ENCODE assay signal across 1 cellular context in genomic region chr2:38751043-38751846, GRCh38.
TF ChIP-seq lines count a peak whose summit lies in the region.

TSS of gene SRSF7 (minus strand) at chr2:38751361. CDS start at chr2:38751256, 105 bp downstream.

TF ChIP-seq in HepG2, 621 proteins besides CTCF, POLR2A, EP300 and RAD21 (continued from another document and continues in another):
- TF ChIP-seq THRA (CRISPR knock-in tag; IDR thresholded peaks at IDR 0.05; ENCODE audit: borderline replicate concordance) (peak; percentile 69; the same call in 1 of the 2 replicates), ZNF232 (CRISPR knock-in tag; IDR thresholded peaks at IDR 0.05; ENCODE audit: borderline replicate concordance) (peak; percentile 91), HNF1B (CRISPR knock-in tag; IDR thresholded peaks at IDR 0.05) (peak; percentile 85; the same call in 1 of the 2 replicates), TFAP4 (IDR thresholded peaks at IDR 0.05; ENCODE audit: borderline replicate concordance, low read depth) (no peak; the same call in 1 of the 2 replicates), ELF1 (CRISPR knock-in tag; IDR thresholded peaks at IDR 0.05) (peak; percentile 93), HMGA1 (CRISPR knock-in tag; conservative IDR thresholded peaks at IDR 0.05) (no peak), NFIB (CRISPR knock-in tag; IDR thresholded peaks at IDR 0.05; ENCODE audit: borderline replicate concordance) (no peak), SP140L (CRISPR knock-in tag; IDR thresholded peaks at IDR 0.05; ENCODE audit: borderline replicate concordance) (no peak), ZXDC (CRISPR knock-in tag; IDR thresholded peaks at IDR 0.05) (0 out of 2 replicates have a peak, but pooled peaks have one; percentile 21), MEIS1 (CRISPR knock-in tag; IDR thresholded peaks at IDR 0.05; ENCODE audit: borderline replicate concordance) (no peak), ZNF446 (CRISPR knock-in tag; IDR thresholded peaks at IDR 0.05) (peak; percentile 76; the same call in 1 of the 2 replicates), SIX4 (CRISPR knock-in tag; IDR thresholded peaks at IDR 0.05) (peak; percentile 17), PITX1 (CRISPR knock-in tag; IDR thresholded peaks at IDR 0.05) (no peak; the same call in 1 of the 2 replicates), ZNF549 (CRISPR knock-in tag; IDR thresholded peaks at IDR 0.05) (0 out of 2 replicates have a peak, but pooled peaks have one; percentile 62), ZNF17 (CRISPR knock-in tag; IDR thresholded peaks at IDR 0.05) (peak; percentile 89; the same call in 1 of the 2 replicates), ZNF12 (CRISPR knock-in tag; IDR thresholded peaks at IDR 0.05) (peak; percentile 56; the same call in 1 of the 2 replicates), CHD4 (IDR thresholded peaks at IDR 0.05; ENCODE audit: borderline replicate concordance, low read length) (0 out of 2 replicates have a peak, but pooled peaks have one; percentile 28), PCBP2 (optimal IDR thresholded peaks at IDR 0.05; ENCODE audit: low read depth, low read length, poor library complexity, severe bottlenecking) (no peak), NR2F1 (CRISPR knock-in tag; IDR thresholded peaks at IDR 0.05) (no peak), STAT5B (CRISPR knock-in tag; IDR thresholded peaks at IDR 0.05) (peak; percentile 95; the same call in 1 of the 2 replicates), FOSL2 (CRISPR knock-in tag; IDR thresholded peaks at IDR 0.05) (no peak), PAX8 (CRISPR knock-in tag; IDR thresholded peaks at IDR 0.05; ENCODE audit: borderline replicate concordance) (peak; percentile 86; the same call in 1 of the 2 replicates), HINFP (CRISPR knock-in tag; IDR thresholded peaks at IDR 0.05; ENCODE audit: low read depth) (no peak; the same call in none of the 2 replicates), ZMYM3 (CRISPR knock-in tag; IDR thresholded peaks at IDR 0.05) (no peak; the same call in none of the 2 replicates), GTF3A (CRISPR knock-in tag; conservative IDR thresholded peaks at IDR 0.05) (no peak), ZNF260 (CRISPR knock-in tag; IDR thresholded peaks at IDR 0.05; ENCODE audit: borderline replicate concordance, low read depth) (no peak), ZNF30 (CRISPR knock-in tag; IDR thresholded peaks at IDR 0.05) (peak; percentile 14), MIXL1 (CRISPR knock-in tag; IDR thresholded peaks at IDR 0.05) (no peak), ATRX (CRISPR knock-in tag; IDR thresholded peaks at IDR 0.05; ENCODE audit: borderline replicate concordance) (no peak), ZNF75D (CRISPR knock-in tag; IDR thresholded peaks at IDR 0.05; ENCODE audit: borderline replicate concordance) (peak; percentile 78; the same call in 1 of the 2 replicates), YEATS4 (CRISPR knock-in tag; IDR thresholded peaks at IDR 0.05; ENCODE audit: borderline replicate concordance) (peak; percentile 94), GMEB2 (CRISPR knock-in tag; IDR thresholded peaks at IDR 0.05; ENCODE audit: low read depth) (no peak; the same call in 1 of the 2 replicates), ZNF530 (CRISPR knock-in tag; IDR thresholded peaks at IDR 0.05; ENCODE audit: low read depth) (no peak), KDM1A (CRISPR knock-in tag; IDR thresholded peaks at IDR 0.05) (no peak), PAF1 (CRISPR knock-in tag; IDR thresholded peaks at IDR 0.05) (0 out of 2 replicates have a peak, but pooled peaks have one; percentile 25), LBX2 (CRISPR knock-in tag; IDR thresholded peaks at IDR 0.05; ENCODE audit: borderline replicate concordance) (no peak; the same call in 1 of the 2 replicates), SMYD3 (CRISPR knock-in tag; IDR thresholded peaks at IDR 0.05) (0 out of 2 replicates have a peak, but pooled peaks have one; percentile 43), MYNN (CRISPR knock-in tag; IDR thresholded peaks at IDR 0.05; ENCODE audit: low read depth) (no peak; the same call in 1 of the 2 replicates), PBX3 (CRISPR knock-in tag; IDR thresholded peaks at IDR 0.05; ENCODE audit: borderline replicate concordance) (no peak), RFX5 (IDR thresholded peaks at IDR 0.05; ENCODE audit: low read depth, low read length) (no peak), HCFC1 (IDR thresholded peaks at IDR 0.05; ENCODE audit: low read depth, low read length) (peak; percentile 42; the same call in 1 of the 2 replicates), ZNF850 (CRISPR knock-in tag; conservative IDR thresholded peaks at IDR 0.05) (peak; percentile 93), TBX2 (CRISPR knock-in tag; IDR thresholded peaks at IDR 0.05; ENCODE audit: borderline replicate concordance) (peak; percentile 88), U2AF1 (optimal IDR thresholded peaks at IDR 0.05; ENCODE audit: low read depth, low read length) (peak; percentile 85), ZNF24 (IDR thresholded peaks at IDR 0.05) (no peak), ZBTB37 (CRISPR knock-in tag; IDR thresholded peaks at IDR 0.05) (0 out of 2 replicates have a peak, but pooled peaks have one; percentile 56), BCL6 (CRISPR knock-in tag; IDR thresholded peaks at IDR 0.05) (peak; percentile 56), HDAC2 (CRISPR knock-in tag; IDR thresholded peaks at IDR 0.05) (peak; percentile 73), TRAFD1 (CRISPR knock-in tag; IDR thresholded peaks at IDR 0.05; ENCODE audit: borderline replicate concordance) (no peak), HMGXB4 (CRISPR knock-in tag; IDR thresholded peaks at IDR 0.05; ENCODE audit: borderline replicate concordance in 1 of 2, low read depth in 1 of 2) (peak; percentile 83 to 89), ZNF883 (CRISPR knock-in tag; IDR thresholded peaks at IDR 0.05; ENCODE audit: not compliant biosample characterization) (peak; percentile 95)
